In genomic region chr10:123157210-123157609, GRCh38 we compare ENCODE assay signal across 13 cellular contexts. TPM values are rescaled to one million over a fixed set of nuclear protein-coding genes. Genes with fewer than 3 reads are reported as not detected.
DNase-seq lines count a peak whose midpoint lies in the region; ATAC-seq and TF ChIP-seq lines count a peak whose summit lies in the region.
"Had no signal": no experiment of that assay in that cellular context is flagged by ENCODE, and none has a peak within 500 bp of the region (broad histone marks: within the 10 kb centered on the region; RNA-seq: fewer than 3 reads in every experiment).

No MANE protein-coding gene starts in this region.

- peak overlapping the region; percentile 99 for H3K4me3 Mint-ChIP-seq in GM23338
- H3K4me3 Mint-ChIP-seq: endodermal cell had no signal

- H3K79me2 ChIP-seq in GM23338 (replicated peaks; ENCODE audit: insufficient read depth) (peaks cover 79% of the 10 kb centered on the region), SK-N-SH (ENCODE audit: insufficient read depth) (peaks cover 78% of the 10 kb centered on the region)

- H3K36me3 ChIP-seq in BLaER1 treated with 17β-estradiol and CSF1 and Interleukin-3, amounts not matched to agents 10 nM and 100 nM = peaks cover 50 to 73% (median 67%) of the 10 kb centered on the region in 11 experiments
- H3K36me3 ChIP-seq in GM23338 (ENCODE audit: insufficient read depth) (peaks cover 37% of the 10 kb centered on the region), SK-N-SH (replicated peaks in 1 of 2; ENCODE audit: control insufficient read depth in 1 of 2, insufficient read depth in 2 of 2, low read length in 1 of 2) (peaks cover 63 to 64% of the 10 kb centered on the region in 2 experiments)

- H3K27me3 ChIP-seq in BLaER1 treated with 17β-estradiol and CSF1 and Interleukin-3, amounts not matched to agents 10 nM and 100 nM = peaks cover 14 to 16% (median 15%) of the 10 kb centered on the region in 11 experiments
- H3K27me3 ChIP-seq in GM23338 (ENCODE audit: insufficient read depth) = peaks cover 11% of the 10 kb centered on the region
- H3K27me3 ChIP-seq in SK-N-SH (ENCODE audit: insufficient read depth) = peaks cover 5% of the 10 kb centered on the region; the same call in 1 of the 2 replicates

- H3K9me2 ChIP-seq in GM23338 (ENCODE audit: insufficient read depth) (no peaks in the 10 kb centered on the region), SK-N-SH (no peaks in the 10 kb centered on the region)

- H3K27me3 Mint-ChIP-seq in GM23338 (ENCODE audit: insufficient read depth, low read depth, poor library complexity) = peaks cover 17% of the 10 kb centered on the region

- POLR2A ChIA-PET in SK-N-SH (lab: Yijun Ruan, JAX) = no interaction called here

- H2AFZ ChIP-seq in GM23338 (no peak overlapping the region), SK-N-SH (ENCODE audit: low read depth) (no peak overlapping the region)

- H3K27ac ChIP-seq in BLaER1 treated with 17β-estradiol and CSF1 and Interleukin-3, amounts not matched to agents 10 nM and 100 nM = no peak overlapping the region
- H3K27ac ChIP-seq in GM23338 (ENCODE audit: low read depth) (no peak overlapping the region), SK-N-SH (ENCODE audit: low read depth in 2 of 2, low read length in 1 of 2) (peak overlapping the region; percentile 40 to 81; a peak in 1 of 4 replicates)

- peak overlapping the region in 4 of 11 experiments; percentile 93 to 98 (median 96); a peak in 4 of 22 replicates for H3K9ac ChIP-seq in BLaER1 treated with 17β-estradiol and CSF1 and Interleukin-3, amounts not matched to agents 10 nM and 100 nM
- no peak overlapping the region for H3K9ac ChIP-seq in SK-N-SH

- H3K4me2 ChIP-seq in BLaER1 treated with 17β-estradiol and CSF1 and Interleukin-3, amounts not matched to agents 10 nM and 100 nM = peak overlapping the region; percentile 72 to 93 (median 86)
- H3K4me2 ChIP-seq in GM23338 (no peak overlapping the region), SK-N-SH (peak overlapping the region; percentile 80)

- ATAC-seq in GM23338 (no peak), HG03521 (IDR thresholded peaks at IDR 0.05; ENCODE audit: unreplicated experiment) (no peak), HG03108 (IDR thresholded peaks at IDR 0.05; ENCODE audit: unreplicated experiment) (no peak)
- ATAC-seq: right cardiac atrium had no signal

- no peak for TF ChIP-seq RAD21 in SK-N-SH (IDR thresholded peaks at IDR 0.05; ENCODE audit: low read length)

- H3K4me3 ChIP-seq in BLaER1 treated with 17β-estradiol and CSF1 and Interleukin-3, amounts not matched to agents 10 nM and 100 nM = peak overlapping the region in 9 of 10 experiments; percentile 3 to 98 (median 91); a peak in 15 of 20 replicates
- H3K4me3 ChIP-seq in GM23338 (no peak overlapping the region), SK-N-SH (ENCODE audit: low read depth in 2 of 2, low read length in 1 of 2) (peak overlapping the region in 1 of 2 experiments; percentile 31; a peak in 1 of 4 replicates)

- H3K9me3 Mint-ChIP-seq in GM23338 = no peaks in the 10 kb centered on the region
- H3K9me3 Mint-ChIP-seq: endodermal cell had no signal

- DNase-seq in GM23338 (ENCODE audit: low spot score) = no peak
- DNase-seq in SK-N-SH = no peak
- peak; percentile 27 for DNase-seq in fibroblast of peridontal ligament (ENCODE audit: extremely low read depth)
- no peak for DNase-seq in 8988T
- no peak for DNase-seq in NCI-H748 treated with DMSO at 0.1 percent for 48 hours (lab: John Stamatoyannopoulos, UW)
- DNase-seq: endodermal cell, NCI-H1092 treated with DMSO at 0.1 percent for 48 hours, right cardiac atrium, SHP77 had no signal

- H3K4me1 ChIP-seq in BLaER1 treated with 17β-estradiol and CSF1 and Interleukin-3, amounts not matched to agents 10 nM and 100 nM = peaks cover 37 to 70% (median 62%) of the 10 kb centered on the region in 10 experiments
- peaks cover 23% of the 10 kb centered on the region for H3K4me1 ChIP-seq in GM23338 (ENCODE audit: insufficient read depth)
- H3K4me1 ChIP-seq in SK-N-SH (ENCODE audit: control insufficient read depth in 1 of 2, insufficient read depth in 2 of 2, low read depth in 1 of 2, low read length in 1 of 2) = peaks cover 13 to 29% of the 10 kb centered on the region in 2 experiments; a peak in 3 of 4 replicates

- no peak overlapping the region for H3K27ac Mint-ChIP-seq in GM23338
- H3K27ac Mint-ChIP-seq: endodermal cell had no signal

- H3F3A ChIP-seq in GM23338 (replicated peaks; ENCODE audit: low read depth) (no peaks in the 10 kb centered on the region), SK-N-SH (replicated peaks; ENCODE audit: insufficient read depth) (peaks cover 15% of the 10 kb centered on the region)

- no peak for TF ChIP-seq CTCF in GM23338 (conservative IDR thresholded peaks at IDR 0.05; ENCODE audit: low read depth in 2 of 2)
- TF ChIP-seq CTCF in SK-N-SH (IDR thresholded peaks at IDR 0.05) = no peak

- WGBS in SK-N-SH (ENCODE audit: low lambda C conversion rate) = 29% methylated on average over 3 of the region's 3 CpGs

- no peak for TF ChIP-seq EP300 in SK-N-SH (IDR thresholded peaks at IDR 0.05; ENCODE audit: borderline replicate concordance in 1 of 2, low read depth in 1 of 2, low read length in 1 of 2)

- H4K20me1 ChIP-seq in BLaER1 treated with 17β-estradiol and CSF1 and Interleukin-3, amounts not matched to agents 10 nM and 100 nM = peaks cover 56 to 78% (median 74%) of the 10 kb centered on the region in 11 experiments; a peak in 21 of 22 replicates
- H4K20me1 ChIP-seq in GM23338 (replicated peaks; ENCODE audit: insufficient read depth) (peaks cover 61% of the 10 kb centered on the region), SK-N-SH (ENCODE audit: insufficient read depth) (peaks cover 68% of the 10 kb centered on the region)

- H3K4me1 Mint-ChIP-seq in GM23338 = peaks cover 49% of the 10 kb centered on the region

- H3K9me3 ChIP-seq in BLaER1 treated with 17β-estradiol and CSF1 and Interleukin-3, amounts not matched to agents 10 nM and 100 nM (replicated peaks in 1 of 11) = no peaks in the 10 kb centered on the region
- H3K9me3 ChIP-seq in SK-N-SH = no peaks in the 10 kb centered on the region

- H3K36me3 Mint-ChIP-seq in GM23338 (ENCODE audit: low read depth) = peaks cover 73% of the 10 kb centered on the region

- CTCF ChIA-PET in SK-N-SH (lab: Yijun Ruan, JAX) = no interaction called here

TF ChIP-seq in GM23338, 12 proteins besides CTCF, POLR2A, EP300 and RAD21 (continues in another document):
- TF ChIP-seq JUNB (IDR thresholded peaks at IDR 0.05; ENCODE audit: unreplicated experiment) (no peak), CREB1 (CRISPR knock-in tag; IDR thresholded peaks at IDR 0.05; ENCODE audit: low read depth) (no peak)

TF ChIP-seq in SK-N-SH, 30 proteins besides CTCF, POLR2A, EP300 and RAD21:
- TF ChIP-seq TAF1 (IDR thresholded peaks at IDR 0.05; ENCODE audit: borderline replicate concordance, low read depth, low read length) = no peak
- no peak for TF ChIP-seq CHD2 (IDR thresholded peaks at IDR 0.05; ENCODE audit: low read length, partially characterized antibody)
- no peak for TF ChIP-seq SIN3A (IDR thresholded peaks at IDR 0.05; ENCODE audit: borderline replicate concordance, low read depth, low read length)
- no peak for TF ChIP-seq FOXM1 (IDR thresholded peaks at IDR 0.05; ENCODE audit: low read depth)
- no peak for TF ChIP-seq PBX3 (IDR thresholded peaks at IDR 0.05)
- peak; percentile 47; the same call in 1 of the 2 replicates for TF ChIP-seq FOSL2 (IDR thresholded peaks at IDR 0.05; ENCODE audit: borderline replicate concordance, low read depth)
- no peak for TF ChIP-seq POLR2AphosphoS5 (IDR thresholded peaks at IDR 0.05; ENCODE audit: low read depth, low read length)
- no peak for TF ChIP-seq USF2 (IDR thresholded peaks at IDR 0.05; ENCODE audit: borderline replicate concordance, low read depth, low read length)
- no peak for TF ChIP-seq MXI1 (IDR thresholded peaks at IDR 0.05; ENCODE audit: low read depth, low read length)
- TF ChIP-seq TCF12 (IDR thresholded peaks at IDR 0.05) = peak; percentile 17; the same call in 1 of the 2 replicates
- peak; percentile 51 for TF ChIP-seq JUND (IDR thresholded peaks at IDR 0.05)

RNA-seq across cellular contexts. Expression of gene BUB3, which starts 3.0 kb away (rescaled TPM):
- 272 and 361 TPM in 2 replicates for total RNA-seq in GM23338 (2014; rRNA removed; shearing (Covaris generic))
- polyA plus RNA-seq in GM23338 (2016; fragmentation: Nextera tagmentation; extraction: Ambion mirVana) (197 and 243 TPM in 2 replicates), SK-N-SH (2012; rRNA removed) (202 and 209 TPM in 2 replicates)
- 122 and 171 TPM in 2 replicates for polyA plus RNA-seq in SK-N-SH (2012; cell fraction: cytosol; rRNA removed)
- 193 and 249 TPM in 2 replicates for polyA plus RNA-seq in SK-N-SH (2012; cell fraction: nucleus; rRNA removed)

RNA-seq across cellular contexts. Expression of gene HMX2, which starts 9.3 kb away (rescaled TPM):
- 0.97 and 2.6 TPM in 2 replicates for total RNA-seq in GM23338 (2014; rRNA removed; shearing (Covaris generic))
- polyA plus RNA-seq in GM23338 (2016; fragmentation: Nextera tagmentation; extraction: Ambion mirVana) (3.1 and 3.4 TPM in 2 replicates), SK-N-SH (2012; rRNA removed) (not detected in 2 replicates)
- not detected in 2 replicates for polyA plus RNA-seq in SK-N-SH (2012; cell fraction: cytosol; rRNA removed)
- not detected in 2 replicates for polyA plus RNA-seq in SK-N-SH (2012; cell fraction: nucleus; rRNA removed)
- total RNA-seq: endodermal cell, liver, right cardiac atrium had no signal
- polyA plus RNA-seq: liver, right cardiac atrium had no signal

RNA-seq across cellular contexts. Expression of gene HMX3, which starts 21.4 kb away (rescaled TPM):
- total RNA-seq in GM23338 (2014; rRNA removed; shearing (Covaris generic)) = 0.23 and 0.35 TPM in 2 replicates
- polyA plus RNA-seq in GM23338 (2016; fragmentation: Nextera tagmentation; extraction: Ambion mirVana) = not detected in 2 replicates
- polyA plus RNA-seq in SK-N-SH (2012; rRNA removed) = not detected in 2 replicates
- not detected in 2 replicates for polyA plus RNA-seq in SK-N-SH (2012; cell fraction: cytosol; rRNA removed)
- polyA plus RNA-seq in SK-N-SH (2012; cell fraction: nucleus; rRNA removed) = not detected in 2 replicates
- total RNA-seq: endodermal cell, liver, right cardiac atrium had no signal
- polyA plus RNA-seq: liver, right cardiac atrium had no signal

Comparison
In these comparisons a context has a peak if more than half of its experiments do, and no peak if none do; other contexts are left out.
1. H3K27ac ChIP-seq: peak in SK-N-SH (2 of 2); none in BLaER1 treated with 17β-estradiol and CSF1 and Interleukin-3, amounts not matched to agents 10 nM and 100 nM (0 of 11) and GM23338 (single experiment).